In the genomic region with DNA sequence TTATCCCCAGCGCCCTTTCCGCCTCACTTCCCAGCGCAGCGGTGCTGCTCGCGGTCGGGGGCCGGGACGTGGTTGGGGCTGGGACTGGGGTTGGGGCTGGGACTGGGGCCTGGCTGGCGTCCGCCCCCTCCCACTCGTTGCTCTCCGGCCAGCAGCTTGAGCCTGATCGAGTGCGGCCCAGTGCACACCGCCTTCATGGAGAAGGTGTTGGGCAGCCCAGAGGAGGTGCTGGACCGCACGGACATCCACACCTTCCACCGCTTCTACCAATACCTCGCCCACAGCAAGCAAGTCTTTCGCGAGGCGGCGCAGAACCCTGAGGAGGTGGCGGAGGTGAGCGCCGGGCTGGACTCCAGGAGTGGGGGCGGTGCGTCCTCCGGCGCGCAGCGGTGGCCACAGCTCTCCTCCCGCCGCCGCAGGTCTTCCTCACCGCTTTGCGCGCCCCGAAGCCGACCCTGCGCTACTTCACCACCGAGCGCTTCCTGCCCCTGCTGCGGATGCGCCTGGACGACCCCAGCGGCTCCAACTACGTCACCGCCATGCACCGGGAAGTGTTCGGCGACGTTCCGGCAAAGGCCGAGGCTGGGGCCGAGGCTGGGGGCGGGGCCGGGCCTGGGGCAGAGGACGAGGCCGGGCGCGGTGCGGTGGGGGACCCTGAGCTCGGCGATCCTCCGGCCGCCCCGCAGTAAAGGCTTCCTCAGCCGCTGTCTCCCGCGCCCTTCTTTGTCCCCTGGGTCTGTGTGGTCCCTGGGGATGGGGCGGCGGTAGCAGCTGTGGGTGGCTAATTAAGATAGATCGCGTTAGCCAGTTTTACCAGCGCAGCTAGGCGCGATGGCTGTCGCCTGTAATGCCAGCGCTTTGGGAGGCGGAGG, we compare ENCODE assay signal across 8 cellular contexts. TPM values are rescaled to one million over a fixed set of nuclear protein-coding genes. Genes with fewer than 3 reads are reported as not detected.
DNase-seq lines count a peak whose midpoint lies in the region; ATAC-seq and TF ChIP-seq lines count a peak whose summit lies in the region.

No MANE protein-coding gene starts in this region.

- peak; percentile 68 for DNase-seq in DMS79 (lab: John Stamatoyannopoulos, UW)
- peak; percentile 96 for DNase-seq in Karpas-422
- DNase-seq in SJCRH30, result peak; percentile 90
- peak; percentile 80 for DNase-seq in activated naive CD4-positive, alpha-beta T cell treated with anti-CD3 and anti-CD28 coated beads for 36 hours
- peak; percentile 60 for DNase-seq in foreskin melanocyte
- peak; percentile 95 for DNase-seq in neural progenitor cell (ENCODE audit: low spot score)
- DNase-seq in thoracic aorta (ENCODE audit: low spot score), result no peak

- H3K36me3 Mint-ChIP-seq in activated naive CD4-positive, alpha-beta T cell treated with anti-CD3 and anti-CD28 coated beads for 36 hours (ENCODE audit: low read depth), result no peaks in the 10 kb centered on the region
- H3K36me3 Mint-ChIP-seq in neural progenitor cell, result no peaks in the 10 kb centered on the region

- no peaks in the 10 kb centered on the region for H3K9me3 ChIP-seq in Karpas-422 (ENCODE audit: low read length)
- no peaks in the 10 kb centered on the region for H3K9me3 ChIP-seq in SJCRH30 (replicated peaks)
- H3K9me3 ChIP-seq in neural progenitor cell (ENCODE audit: low read depth), result no peaks in the 10 kb centered on the region
- H3K9me3 ChIP-seq in thoracic aorta, result no peaks in the 10 kb centered on the region

- H3K27ac ChIP-seq in Karpas-422 (ENCODE audit: low read length), result peak overlapping the region; percentile 66
- peak overlapping the region; percentile 59 for H3K27ac ChIP-seq in SJCRH30
- peak overlapping the region; percentile 66 for H3K27ac ChIP-seq in neural progenitor cell
- H3K27ac ChIP-seq in thoracic aorta, result peak overlapping the region; percentile 70 to 81

- peak overlapping the region; percentile 89 for H3K4me2 ChIP-seq in Karpas-422 (ENCODE audit: low read depth, low read length, poor library complexity, severe bottlenecking)
- peak overlapping the region; percentile 82 for H3K4me2 ChIP-seq in neural progenitor cell

- H3K4me3 Mint-ChIP-seq in activated naive CD4-positive, alpha-beta T cell treated with anti-CD3 and anti-CD28 coated beads for 36 hours, result peak overlapping the region; percentile 92
- peak overlapping the region; percentile 93 for H3K4me3 Mint-ChIP-seq in neural progenitor cell

- H3K79me2 ChIP-seq in Karpas-422 (ENCODE audit: low read length), result peaks cover 7% of the 10 kb centered on the region
- peaks cover 7% of the 10 kb centered on the region for H3K79me2 ChIP-seq in neural progenitor cell (ENCODE audit: low read depth)

- no peaks in the 10 kb centered on the region for H3K27me3 ChIP-seq in Karpas-422 (ENCODE audit: low read length)
- H3K27me3 ChIP-seq in SJCRH30, result no peaks in the 10 kb centered on the region
- no peaks in the 10 kb centered on the region for H3K27me3 ChIP-seq in neural progenitor cell
- no peaks in the 10 kb centered on the region for H3K27me3 ChIP-seq in thoracic aorta (replicated peaks; ENCODE audit: insufficient read depth)

- H3K36me3 ChIP-seq in Karpas-422 (ENCODE audit: insufficient read depth, low read length) (no peaks in the 10 kb centered on the region), SJCRH30 (no peaks in the 10 kb centered on the region), neural progenitor cell (no peaks in the 10 kb centered on the region), thoracic aorta (no peaks in the 10 kb centered on the region)

- H3K4me3 ChIP-seq in Karpas-422 (ENCODE audit: low read length), result peak overlapping the region; percentile 83
- peak overlapping the region; percentile 90 for H3K4me3 ChIP-seq in SJCRH30
- H3K4me3 ChIP-seq in neural progenitor cell, result peak overlapping the region; percentile 86
- peak overlapping the region; percentile 93 for H3K4me3 ChIP-seq in thoracic aorta

- ATAC-seq in GM21717 (IDR thresholded peaks at IDR 0.05; ENCODE audit: unreplicated experiment), result peak; percentile 50
- peak; percentile 84 for ATAC-seq in thoracic aorta (ENCODE audit: insufficient number of reproducible peaks, low FRiP score, low read depth)

- H3K4me1 Mint-ChIP-seq in activated naive CD4-positive, alpha-beta T cell treated with anti-CD3 and anti-CD28 coated beads for 36 hours (ENCODE audit: low read depth), result peaks cover 19% of the 10 kb centered on the region
- peaks cover 22% of the 10 kb centered on the region for H3K4me1 Mint-ChIP-seq in neural progenitor cell

- no peaks in the 10 kb centered on the region for H3K9me2 ChIP-seq in Karpas-422 (replicated peaks; ENCODE audit: insufficient read depth, low read length)

- TF ChIP-seq CTCF in neural progenitor cell (IDR thresholded peaks at IDR 0.05) (no peak), thoracic aorta (IDR thresholded peaks at IDR 0.05) (no peak)

- intact Hi-C loops in activated naive CD4-positive, alpha-beta T cell treated with anti-CD3 and anti-CD28 coated beads for 36 hours (cut with micrococcal nuclease), result loop anchor here (2.0 kb wide), 1 partner anchor 22 kb away; a partner anchor contains a TSS

- H4K20me1 ChIP-seq in Karpas-422 (ENCODE audit: insufficient read depth, low read depth, low read length), result no peaks in the 10 kb centered on the region
- H4K20me1 ChIP-seq in neural progenitor cell (ENCODE audit: low read depth), result peaks cover 4% of the 10 kb centered on the region

- H2AFZ ChIP-seq in Karpas-422 (ENCODE audit: low read length) (peak overlapping the region; percentile 81), neural progenitor cell (replicated peaks) (peak overlapping the region; percentile 92)

- H3K9ac ChIP-seq in Karpas-422 (ENCODE audit: low read length) (peak overlapping the region; percentile 89), neural progenitor cell (peak overlapping the region; percentile 71)

- no peaks in the 10 kb centered on the region for H3K9me3 Mint-ChIP-seq in activated naive CD4-positive, alpha-beta T cell treated with anti-CD3 and anti-CD28 coated beads for 36 hours
- H3K9me3 Mint-ChIP-seq in neural progenitor cell, result no peaks in the 10 kb centered on the region

- peaks cover 22% of the 10 kb centered on the region for H3K4me1 ChIP-seq in Karpas-422 (ENCODE audit: low read length)
- no peaks in the 10 kb centered on the region for H3K4me1 ChIP-seq in SJCRH30
- H3K4me1 ChIP-seq in neural progenitor cell, result peaks cover 16% of the 10 kb centered on the region
- peaks cover 15 to 26% of the 10 kb centered on the region in 2 donors for H3K4me1 ChIP-seq in thoracic aorta (ENCODE audit: control insufficient read depth in 1 of 2, low read depth in 2 of 2)

- H3K27me3 Mint-ChIP-seq in activated naive CD4-positive, alpha-beta T cell treated with anti-CD3 and anti-CD28 coated beads for 36 hours (ENCODE audit: low read depth), result no peaks in the 10 kb centered on the region
- H3K27me3 Mint-ChIP-seq in neural progenitor cell (ENCODE audit: insufficient read depth, low read depth), result no peaks in the 10 kb centered on the region

- peaks cover 32% of the 10 kb centered on the region for H3F3A ChIP-seq in neural progenitor cell (ENCODE audit: low read depth)

- peak overlapping the region; percentile 91 for H3K27ac Mint-ChIP-seq in activated naive CD4-positive, alpha-beta T cell treated with anti-CD3 and anti-CD28 coated beads for 36 hours
- H3K27ac Mint-ChIP-seq in neural progenitor cell, result peak overlapping the region; percentile 83

- CTCF ChIA-PET in activated naive CD4-positive, alpha-beta T cell treated with anti-CD3 and anti-CD28 coated beads for 36 hours (lab: Charles Lee), result interaction anchor here (0.6 to 1.1 kb wide), 5 partner anchors 10 to 57 kb away, joined by 3 to 4 read pairs (median 3); no protein-coding TSS in a partner anchor

RNA-seq across cellular contexts. Expression of a gene that starts 1.8 kb away (rescaled TPM):
- total RNA-seq in Karpas-422 (2014; rRNA removed; shearing (Covaris generic); ENCODE audit: low replicate concordance), result 0.22 and 1.3 TPM in 2 replicates
- 0.73 and 0.76 TPM in 2 replicates for total RNA-seq in SJCRH30 (2014; rRNA removed; shearing (Covaris generic))
- under 1 TPM; 0.26 to 0.67 TPM for total RNA-seq in activated naive CD4-positive, alpha-beta T cell treated with anti-CD3 and anti-CD28 coated beads for 36 hours
- 2.2 and 2.6 TPM in 2 replicates for total RNA-seq in neural progenitor cell (ENCODE audit: low replicate concordance)
- total RNA-seq in thoracic aorta, result 1 to 10 TPM in 1 of 2 donors, under 1 TPM in 1; 0.14 to 2.8 TPM

RNA-seq across cellular contexts. Expression of a gene that starts 7.5 kb away (rescaled TPM):
- total RNA-seq in Karpas-422 (2014; rRNA removed; shearing (Covaris generic); ENCODE audit: low replicate concordance), result 46.7 and 56.2 TPM in 2 replicates
- 33.7 and 36.3 TPM in 2 replicates for total RNA-seq in SJCRH30 (2014; rRNA removed; shearing (Covaris generic))
- total RNA-seq in activated naive CD4-positive, alpha-beta T cell treated with anti-CD3 and anti-CD28 coated beads for 36 hours, result 10 to 100 TPM; 93.3 to 93.6 TPM
- total RNA-seq in neural progenitor cell (ENCODE audit: low replicate concordance), result 6.1 and 21.6 TPM in 2 replicates
- total RNA-seq in thoracic aorta, result 10 to 100 TPM; 20.8 to 21.1 TPM

RNA-seq across cellular contexts. Expression of a gene that starts 12.4 kb away (rescaled TPM):
- 33.0 and 42.4 TPM in 2 replicates for total RNA-seq in Karpas-422 (2014; rRNA removed; shearing (Covaris generic); ENCODE audit: low replicate concordance)
- 44.5 and 48.4 TPM in 2 replicates for total RNA-seq in SJCRH30 (2014; rRNA removed; shearing (Covaris generic))
- total RNA-seq in activated naive CD4-positive, alpha-beta T cell treated with anti-CD3 and anti-CD28 coated beads for 36 hours, result 10 to 100 TPM; 22.1 to 24.7 TPM
- 15.8 and 21.3 TPM in 2 replicates for total RNA-seq in neural progenitor cell (ENCODE audit: low replicate concordance)
- total RNA-seq in thoracic aorta, result 10 to 100 TPM; 31.5 to 41.2 TPM

RNA-seq across cellular contexts. Expression of a gene that starts 18.4 kb away (rescaled TPM):
- total RNA-seq in Karpas-422 (2014; rRNA removed; shearing (Covaris generic); ENCODE audit: low replicate concordance), result 40.0 and 71.8 TPM in 2 replicates
- total RNA-seq in SJCRH30 (2014; rRNA removed; shearing (Covaris generic)), result 20.6 and 22.2 TPM in 2 replicates
- total RNA-seq in activated naive CD4-positive, alpha-beta T cell treated with anti-CD3 and anti-CD28 coated beads for 36 hours, result 10 to 100 TPM; 11.1 to 11.9 TPM
- 6.2 and 24.7 TPM in 2 replicates for total RNA-seq in neural progenitor cell (ENCODE audit: low replicate concordance)
- total RNA-seq in thoracic aorta, result 100 to 1,000 TPM in 1 of 2 donors, 10 to 100 TPM in 1; 86.7 to 130 TPM

RNA-seq across cellular contexts. Expression of a gene that starts 23.0 kb away (rescaled TPM):
- 5.3 and 7.9 TPM in 2 replicates for total RNA-seq in Karpas-422 (2014; rRNA removed; shearing (Covaris generic); ENCODE audit: low replicate concordance)
- 23.8 and 29.7 TPM in 2 replicates for total RNA-seq in SJCRH30 (2014; rRNA removed; shearing (Covaris generic))
- 10 to 100 TPM; 38.6 to 42.2 TPM for total RNA-seq in activated naive CD4-positive, alpha-beta T cell treated with anti-CD3 and anti-CD28 coated beads for 36 hours
- total RNA-seq in neural progenitor cell (ENCODE audit: low replicate concordance) (22.8 and 23.7 TPM in 2 replicates), thoracic aorta (1 to 10 TPM in 1 of 2 donors, not detected in 1; 6.6 TPM)
